1 cellular context compared by ENCODE assay signal in genomic region chr12:88305491-88305890, GRCh38.
TF ChIP-seq lines count a peak whose summit lies in the region.

No MANE protein-coding gene starts in this region.

TF ChIP-seq in HepG2, 621 proteins besides CTCF, POLR2A, EP300 and RAD21 (continued from another document):
- TF ChIP-seq TRAFD1 (CRISPR knock-in tag; IDR thresholded peaks at IDR 0.05; ENCODE audit: borderline replicate concordance) (no peak), MXD3 (CRISPR knock-in tag; IDR thresholded peaks at IDR 0.05) (no peak), MED1 (CRISPR knock-in tag; IDR thresholded peaks at IDR 0.05) (no peak), EZH2 (conservative IDR thresholded peaks at IDR 0.05; ENCODE audit: low read depth, low read length) (no peak)
